In genomic region chr2:28637648-28638047, GRCh38 we compare ENCODE assay signal across 15 cellular contexts.
A peak's percentile ranks its signal among the peaks of the same experiment; 100 is the strongest.
DNase-seq lines count a peak whose midpoint lies in the region; ATAC-seq and TF ChIP-seq lines count a peak whose summit lies in the region.
"Had no signal": no experiment of that assay in that cellular context is flagged by ENCODE, and none has a peak within 500 bp of the region (broad histone marks: within the 10 kb centered on the region; RNA-seq: fewer than 3 reads in every experiment).

No MANE protein-coding gene starts in this region.

- no peak for TF ChIP-seq EP300 in upper lobe of left lung (IDR thresholded peaks at IDR 0.05)

- no peak overlapping the region for H3K4me3 ChIP-seq in upper lobe of left lung
- H3K4me3 ChIP-seq: BLaER1 treated with 17β-estradiol and CSF1 and Interleukin-3, amounts not matched to agents 10 nM and 100 nM; hepatocyte; ovary had no signal

- no peak overlapping the region for H3K4me3 Mint-ChIP-seq in activated T-cell treated with anti-CD3 and anti-CD28 coated beads, Interleukin-2, amount 50 U/mL, for 24 hours
- no peak overlapping the region for H3K4me3 Mint-ChIP-seq in dendritic cell treated with granulocyte-macrophage colony-stimulating factor and Interleukin-4, amounts not matched to agents 40 ng/mL and 50 ng/mL, for 4 days
- H3K4me3 Mint-ChIP-seq in osteocyte (ENCODE audit: unreplicated experiment): no peak overlapping the region
- H3K4me3 Mint-ChIP-seq: T-helper 1 cell treated with Interleukin-12 subunit alpha and Interleukin-12 subunit beta and Interleukin-4 antibody, amounts not matched to agents 30 μg/mL and 1 μg/mL, for 36 hours had no signal

- WGBS in upper lobe of left lung, 2 donors: 94 to 95% methylated on average over 5 of the region's 5 CpGs

- intact Hi-C loops in dendritic cell treated with granulocyte-macrophage colony-stimulating factor and Interleukin-4, amounts not matched to agents 40 ng/mL and 50 ng/mL, for 4 days (cut with micrococcal nuclease): no loop called here

- no peaks in the 10 kb centered on the region for H3K36me3 ChIP-seq in upper lobe of left lung
- H3K36me3 ChIP-seq: ovary had no signal

- no peak for TF ChIP-seq CTCF in osteocyte (IDR thresholded peaks at IDR 0.05)
- no peak for TF ChIP-seq CTCF in upper lobe of left lung (IDR thresholded peaks at IDR 0.05)

- no peaks in the 10 kb centered on the region for H3K27me3 ChIP-seq in upper lobe of left lung
- H3K27me3 ChIP-seq: BLaER1 treated with 17β-estradiol and CSF1 and Interleukin-3, amounts not matched to agents 10 nM and 100 nM; hepatocyte; ovary had no signal

- DNase-seq in activated T-cell treated with anti-CD3 and anti-CD28 coated beads, Interleukin-2, amount 50 U/mL, for 24 hours: peak; percentile 18
- no peak for DNase-seq in activated T-cell treated with anti-CD3 and anti-CD28 coated beads, Interleukin-2, amount 50 U/mL, for 48 hours
- DNase-seq in osteocyte (ENCODE audit: extremely low spot score, unreplicated experiment) (no peak), upper lobe of left lung (no peak), NCI-H187 (lab: John Stamatoyannopoulos, UW) (no peak)
- DNase-seq in stimulated activated CD4-positive, alpha-beta T cell treated with anti-CD3 and anti-CD28 coated beads, Interleukin-15, amount 100 ng/mL, for 24 hours: no peak
- DNase-seq: kidney glomerular epithelial cell, NCI-H146, SHP77 treated with DMSO at 0.1 percent for 48 hours had no signal

- TF ChIP-seq POLR2A in upper lobe of left lung (IDR thresholded peaks at IDR 0.05): no peak

- H3K36me3 Mint-ChIP-seq in activated T-cell treated with anti-CD3 and anti-CD28 coated beads, Interleukin-2, amount 50 U/mL, for 24 hours (ENCODE audit: low read depth): no peaks in the 10 kb centered on the region
- H3K36me3 Mint-ChIP-seq in dendritic cell treated with granulocyte-macrophage colony-stimulating factor and Interleukin-4, amounts not matched to agents 40 ng/mL and 50 ng/mL, for 4 days (ENCODE audit: low read depth): peaks cover 24% of the 10 kb centered on the region
- no peaks in the 10 kb centered on the region for H3K36me3 Mint-ChIP-seq in osteocyte (ENCODE audit: unreplicated experiment)

- no peaks in the 10 kb centered on the region for H3K9me3 Mint-ChIP-seq in activated T-cell treated with anti-CD3 and anti-CD28 coated beads, Interleukin-2, amount 50 U/mL, for 24 hours
- H3K9me3 Mint-ChIP-seq in dendritic cell treated with granulocyte-macrophage colony-stimulating factor and Interleukin-4, amounts not matched to agents 40 ng/mL and 50 ng/mL, for 4 days: no peaks in the 10 kb centered on the region
- H3K9me3 Mint-ChIP-seq in osteocyte (ENCODE audit: unreplicated experiment): no peaks in the 10 kb centered on the region
- H3K9me3 Mint-ChIP-seq: T-helper 1 cell treated with Interleukin-12 subunit alpha and Interleukin-12 subunit beta and Interleukin-4 antibody, amounts not matched to agents 30 μg/mL and 1 μg/mL, for 36 hours had no signal

- H3K4me1 Mint-ChIP-seq in activated T-cell treated with anti-CD3 and anti-CD28 coated beads, Interleukin-2, amount 50 U/mL, for 24 hours (ENCODE audit: low read depth): peaks cover 7% of the 10 kb centered on the region
- H3K4me1 Mint-ChIP-seq in dendritic cell treated with granulocyte-macrophage colony-stimulating factor and Interleukin-4, amounts not matched to agents 40 ng/mL and 50 ng/mL, for 4 days (ENCODE audit: low read depth): peaks cover 13% of the 10 kb centered on the region
- peaks cover 31% of the 10 kb centered on the region for H3K4me1 Mint-ChIP-seq in osteocyte (ENCODE audit: unreplicated experiment)

- H3K27ac Mint-ChIP-seq in activated T-cell treated with anti-CD3 and anti-CD28 coated beads, Interleukin-2, amount 50 U/mL, for 24 hours: no peak overlapping the region
- H3K27ac Mint-ChIP-seq in dendritic cell treated with granulocyte-macrophage colony-stimulating factor and Interleukin-4, amounts not matched to agents 40 ng/mL and 50 ng/mL, for 4 days: peak overlapping the region; percentile 7
- H3K27ac Mint-ChIP-seq in osteocyte (ENCODE audit: unreplicated experiment): peak overlapping the region; percentile 39
- H3K27ac Mint-ChIP-seq: T-helper 1 cell treated with Interleukin-12 subunit alpha and Interleukin-12 subunit beta and Interleukin-4 antibody, amounts not matched to agents 30 μg/mL and 1 μg/mL, for 36 hours had no signal

- H3K9me3 ChIP-seq in upper lobe of left lung: no peaks in the 10 kb centered on the region
- H3K9me3 ChIP-seq: BLaER1 treated with 17β-estradiol and CSF1 and Interleukin-3, amounts not matched to agents 10 nM and 100 nM; ovary had no signal

- no peak for ATAC-seq in upper lobe of left lung (ENCODE audit: low FRiP score in 2 of 2)
- no peak for ATAC-seq in HG03521 (IDR thresholded peaks at IDR 0.05; ENCODE audit: unreplicated experiment)

- H3K27me3 Mint-ChIP-seq in activated T-cell treated with anti-CD3 and anti-CD28 coated beads, Interleukin-2, amount 50 U/mL, for 24 hours: no peaks in the 10 kb centered on the region
- H3K27me3 Mint-ChIP-seq in dendritic cell treated with granulocyte-macrophage colony-stimulating factor and Interleukin-4, amounts not matched to agents 40 ng/mL and 50 ng/mL, for 4 days: no peaks in the 10 kb centered on the region
- no peaks in the 10 kb centered on the region for H3K27me3 Mint-ChIP-seq in osteocyte (ENCODE audit: unreplicated experiment)

- peaks cover 0 to 8% (median 2%) of the 10 kb centered on the region in 4 donors for H3K4me1 ChIP-seq in upper lobe of left lung

- peak overlapping the region; percentile 24 to 74 (median 63) for H3K27ac ChIP-seq in upper lobe of left lung
- H3K27ac ChIP-seq: BLaER1 treated with 17β-estradiol and CSF1 and Interleukin-3, amounts not matched to agents 10 nM and 100 nM had no signal
